ENCODE assay signal across 8 cellular contexts in the genomic region with DNA sequence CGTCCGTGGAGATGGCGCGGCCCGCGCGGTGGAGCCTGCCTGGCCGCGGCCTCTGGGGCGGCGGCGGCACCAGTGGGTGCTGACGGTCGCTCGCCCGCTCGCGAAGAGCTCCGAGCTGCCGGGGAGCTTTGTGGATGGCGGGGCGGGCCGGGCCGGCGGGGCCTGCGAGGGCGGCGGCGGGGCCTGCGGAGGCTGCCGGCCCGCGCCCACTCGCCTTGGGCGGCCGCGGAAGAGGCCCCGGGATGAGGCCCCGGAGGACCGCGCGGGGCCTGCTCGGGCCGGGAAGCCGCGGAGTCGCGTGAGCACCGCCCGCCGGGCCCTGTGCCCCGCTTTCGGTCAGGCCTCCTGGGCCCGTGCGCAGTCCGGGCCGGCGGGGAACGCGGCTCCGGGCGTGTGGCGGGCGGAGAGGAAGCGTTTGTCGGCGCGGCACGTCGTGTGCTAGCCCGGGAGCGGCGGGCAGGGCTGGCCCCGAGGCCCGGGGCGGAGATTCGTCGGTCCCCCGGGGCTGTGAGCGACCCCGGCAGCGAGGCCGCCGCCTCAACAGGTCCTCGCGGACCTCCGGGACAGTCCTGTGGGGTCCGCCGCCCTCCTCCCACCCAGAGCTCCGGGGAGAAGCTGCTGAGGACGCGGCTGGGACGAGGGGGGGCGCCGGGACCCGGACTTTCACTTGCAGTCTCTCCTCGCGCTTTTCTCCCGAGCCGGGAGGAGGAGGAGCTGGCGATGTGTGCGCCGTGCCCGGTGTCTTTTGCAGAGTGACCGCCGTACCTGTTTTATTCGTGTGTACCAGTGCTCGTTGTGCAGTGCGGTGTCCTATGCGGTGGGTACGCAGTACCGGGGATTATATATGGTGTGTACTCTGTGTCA. TPM values are rescaled to one million over a fixed set of nuclear protein-coding genes. Genes with fewer than 3 reads are reported as not detected.
DNase-seq lines count a peak whose midpoint lies in the region; ATAC-seq and TF ChIP-seq lines count a peak whose summit lies in the region.

No MANE protein-coding gene starts in this region.

- no peaks in the 10 kb centered on the region for H3K9me3 ChIP-seq in mucosa of descending colon

- DNase-seq in NOMO-1 (lab: John Stamatoyannopoulos, UW; ENCODE audit: unreplicated experiment in 2 of 2) (peak; percentile 19 to 42), NOMO-1 treated with dmso at 0.1 percent for 144 hours (lab: John Stamatoyannopoulos, UW; ENCODE audit: unreplicated experiment) (no peak), NCI-H748 treated with DMSO at 0.1 percent for 48 hours (lab: John Stamatoyannopoulos, UW) (peak; percentile 35), activated T-cell treated with anti-CD3 and anti-CD28 coated beads for 24 hours (ENCODE audit: low read depth) (peak; percentile 55), epidermal melanocyte (ENCODE audit: insufficient read length, low spot score) (peak; percentile 38), mucosa of descending colon (peak; percentile 74 to 83 (median 79))
- peak; percentile 35 to 43 for DNase-seq in stimulated activated CD8-positive, alpha-beta memory T cell treated with anti-CD3 and anti-CD28 coated beads, Interleukin-4, amount 100 ng/mL, for 4 hours (ENCODE audit: low read depth in 2 of 2, low spot score in 1 of 2)

- no peaks in the 10 kb centered on the region for H3K36me3 ChIP-seq in mucosa of descending colon (ENCODE audit: low read depth)

- ATAC-seq in HG02938 (IDR thresholded peaks at IDR 0.05; ENCODE audit: unreplicated experiment) (peak; percentile 31), mucosa of descending colon (peak; percentile 77)

- H3K4me3 ChIP-seq in mucosa of descending colon, result peak overlapping the region; percentile 77

- intact Hi-C loops in mucosa of descending colon (cut with DNase I, micrococcal nuclease), result no loop called here

- TF ChIP-seq CTCF in mucosa of descending colon (IDR thresholded peaks at IDR 0.05), result no peak

- peaks cover 16% of the 10 kb centered on the region for H3K4me1 ChIP-seq in mucosa of descending colon (ENCODE audit: low read depth)

RNA-seq across cellular contexts. Expression of a gene that starts 0.6 kb away (rescaled TPM):
- 100 to 1,000 TPM in 1 of 3 donors, 10 to 100 TPM in 2; 34.5 to 131 (median 37.6) TPM for total RNA-seq in mucosa of descending colon
